ENCODE assay signal across 9 cellular contexts in the genomic region with DNA sequence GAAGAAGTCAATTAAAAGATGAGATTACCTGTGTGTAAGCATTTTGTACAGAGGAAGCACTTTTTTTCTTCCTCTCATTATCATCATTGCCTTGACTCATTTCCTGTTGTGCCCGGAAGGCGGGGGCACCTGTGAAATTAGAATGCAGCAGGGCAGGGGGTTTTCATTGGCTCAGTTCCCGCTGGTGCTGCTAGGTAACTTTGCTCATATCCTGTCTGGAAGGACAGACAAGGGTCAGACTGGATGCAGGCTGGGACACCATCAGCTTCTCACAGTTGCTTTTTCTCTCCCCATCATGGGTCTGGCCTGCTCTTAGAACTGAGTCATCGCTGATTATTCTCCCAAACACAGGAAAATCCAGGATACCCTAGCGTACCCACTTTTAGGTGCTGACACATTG.
DNase-seq lines count a peak whose midpoint lies in the region; ATAC-seq and TF ChIP-seq lines count a peak whose summit lies in the region.
"Had no signal": no experiment of that assay in that cellular context is flagged by ENCODE, and none has a peak within 500 bp of the region (broad histone marks: within the 10 kb centered on the region; RNA-seq: fewer than 3 reads in every experiment).

No MANE protein-coding gene starts in this region.

- no peak overlapping the region for H3K4ac ChIP-seq in IMR-90 (ENCODE audit: low read depth, low read length)

- BruUV-seq in IMR-90 (replicated peaks; lab: Mats Ljungman, UMichigan): no TSS peak

- TF ChIP-seq CTCF in IMR-90 (conservative IDR thresholded peaks at IDR 0.05; ENCODE audit: low read depth, low read length): no peak

- no peak overlapping the region for H2BK15ac ChIP-seq in IMR-90 (ENCODE audit: low read depth, low read length)

- H2BK120ac ChIP-seq in IMR-90 (ENCODE audit: low read depth, low read length): no peak overlapping the region

- dilution Hi-C loops in IMR-90 (cut with HindIII; ENCODE audit: low sequenced_read_pairs, unreplicated experiment): no loop called here

- no peak overlapping the region for H2AK5ac ChIP-seq in IMR-90 (ENCODE audit: low read depth, low read length)

- peak overlapping the region; percentile 74 for H2AFZ ChIP-seq in IMR-90 (replicated peaks; ENCODE audit: low read length, poor library complexity)

- no peaks in the 10 kb centered on the region; the same call in none of the 2 replicates for H3K27me3 ChIP-seq in IMR-90 (ENCODE audit: control insufficient read depth, insufficient read depth, low read length)

- no peaks in the 10 kb centered on the region for H3K79me1 ChIP-seq in IMR-90 (ENCODE audit: low read depth in 1 of 2, low read length in 2 of 2)

- no peak overlapping the region for H2BK20ac ChIP-seq in IMR-90 (ENCODE audit: low read depth, low read length)

- no peak overlapping the region for H3K56ac ChIP-seq in IMR-90 (ENCODE audit: extremely low read depth, insufficient read depth, low read length)

- H3K27ac ChIP-seq in IMR-90 (ENCODE audit: insufficient read depth, low read length): no peak overlapping the region

- H3K23ac ChIP-seq in IMR-90 (ENCODE audit: low read depth, low read length): no peak overlapping the region

- H3K9me3 ChIP-seq in IMR-90 (ENCODE audit: control insufficient read depth, insufficient read depth, low read length): no peaks in the 10 kb centered on the region

- POLR2A ChIA-PET in IMR-90 (lab: Charles Lee; ENCODE audit: unreplicated experiment): no interaction called here
- POLR2A ChIA-PET in activated CD8-positive, alpha-beta T cell treated with anti-CD3 and anti-CD28 coated beads, Interleukin-2, amount 10 ng/mL, durations not matched to agents 7 days and 5 days (lab: Charles Lee): no interaction called here

- H4K91ac ChIP-seq in IMR-90 (ENCODE audit: insufficient read depth, low read depth, low read length): no peak overlapping the region

- H3K4me3 Mint-ChIP-seq in activated CD8-positive, alpha-beta T cell treated with anti-CD3 and anti-CD28 coated beads, Interleukin-2, amount 10 ng/mL, durations not matched to agents 7 days and 5 days: no peak overlapping the region
- no peak overlapping the region for H3K4me3 Mint-ChIP-seq in stimulated activated memory B cell treated with anti-CD40 and anti-IgM and Interleukin-4, amounts not matched to agents 10 μg/mL and 1 μg/mL and 100 μg/mL, for 72 hours
- H3K4me3 Mint-ChIP-seq: dendritic cell treated with granulocyte-macrophage colony-stimulating factor and Interleukin-4, amounts not matched to agents 40 ng/mL and 50 ng/mL, for 4 days had no signal

- no peak overlapping the region for H3K4me2 ChIP-seq in IMR-90 (ENCODE audit: low read depth, low read length)

- H3K4me3 ChIP-seq in IMR-90 (ENCODE audit: insufficient read depth, low read depth, low read length): no peak overlapping the region

- intact Hi-C loops in IMR-90 (cut with micrococcal nuclease): loop anchor here (5.0 kb wide), 1 partner anchor 639 kb away; the partner anchor contains the start of gene SAMD5

- no peak overlapping the region for H4K5ac ChIP-seq in IMR-90 (ENCODE audit: low read depth, low read length)

- no peak for TF ChIP-seq POLR2A in IMR-90 (IDR thresholded peaks at IDR 0.05; ENCODE audit: low read depth, low read length)

- ATAC-seq in IMR-90 (ENCODE audit: low read depth): no peak
- ATAC-seq in activated CD8-positive, alpha-beta T cell treated with anti-CD3 and anti-CD28 coated beads, Interleukin-2, amount 10 ng/mL, durations not matched to agents 7 days and 5 days: no peak
- peak; percentile 39 for ATAC-seq in stimulated activated memory B cell treated with anti-CD40 and anti-IgM and Interleukin-4, amounts not matched to agents 10 μg/mL and 1 μg/mL and 100 μg/mL, for 72 hours
- no peak for ATAC-seq in HG03571 (IDR thresholded peaks at IDR 0.05; ENCODE audit: unreplicated experiment)

- no peaks in the 10 kb centered on the region for H3K36me3 ChIP-seq in IMR-90 (ENCODE audit: control insufficient read depth, insufficient read depth, low read length)

- H3K27me3 Mint-ChIP-seq in activated CD8-positive, alpha-beta T cell treated with anti-CD3 and anti-CD28 coated beads, Interleukin-2, amount 10 ng/mL, durations not matched to agents 7 days and 5 days (ENCODE audit: low read depth): no peaks in the 10 kb centered on the region
- peaks cover 40% of the 10 kb centered on the region for H3K27me3 Mint-ChIP-seq in stimulated activated memory B cell treated with anti-CD40 and anti-IgM and Interleukin-4, amounts not matched to agents 10 μg/mL and 1 μg/mL and 100 μg/mL, for 72 hours

- H3K4me1 Mint-ChIP-seq in activated CD8-positive, alpha-beta T cell treated with anti-CD3 and anti-CD28 coated beads, Interleukin-2, amount 10 ng/mL, durations not matched to agents 7 days and 5 days (ENCODE audit: low read depth): peaks cover 6% of the 10 kb centered on the region
- peaks cover 7% of the 10 kb centered on the region for H3K4me1 Mint-ChIP-seq in stimulated activated memory B cell treated with anti-CD40 and anti-IgM and Interleukin-4, amounts not matched to agents 10 μg/mL and 1 μg/mL and 100 μg/mL, for 72 hours

- no peaks in the 10 kb centered on the region for H3K36me3 Mint-ChIP-seq in activated CD8-positive, alpha-beta T cell treated with anti-CD3 and anti-CD28 coated beads, Interleukin-2, amount 10 ng/mL, durations not matched to agents 7 days and 5 days (ENCODE audit: low read depth)
- H3K36me3 Mint-ChIP-seq in stimulated activated memory B cell treated with anti-CD40 and anti-IgM and Interleukin-4, amounts not matched to agents 10 μg/mL and 1 μg/mL and 100 μg/mL, for 72 hours: no peaks in the 10 kb centered on the region

- CTCF ChIA-PET in IMR-90 (lab: Yijun Ruan, JAX): no interaction called here
- CTCF ChIA-PET in activated CD8-positive, alpha-beta T cell treated with anti-CD3 and anti-CD28 coated beads, Interleukin-2, amount 10 ng/mL, durations not matched to agents 7 days and 5 days (lab: Charles Lee): interaction anchor here (1.0 to 1.8 kb wide), 2 partner anchors 19 to 30 kb away, joined by 3 to 5 read pairs; no protein-coding TSS in a partner anchor

- no peak for TF ChIP-seq RAD21 in IMR-90 (IDR thresholded peaks at IDR 0.05; ENCODE audit: low read length)

- in situ Hi-C loops in IMR-90 (cut with MboI; ENCODE audit: low sequenced_read_pairs): no loop called here

- H3K27ac Mint-ChIP-seq in activated CD8-positive, alpha-beta T cell treated with anti-CD3 and anti-CD28 coated beads, Interleukin-2, amount 10 ng/mL, durations not matched to agents 7 days and 5 days: no peak overlapping the region
- H3K27ac Mint-ChIP-seq in stimulated activated memory B cell treated with anti-CD40 and anti-IgM and Interleukin-4, amounts not matched to agents 10 μg/mL and 1 μg/mL and 100 μg/mL, for 72 hours: no peak overlapping the region
- H3K27ac Mint-ChIP-seq: dendritic cell treated with granulocyte-macrophage colony-stimulating factor and Interleukin-4, amounts not matched to agents 40 ng/mL and 50 ng/mL, for 4 days had no signal

- H3K9ac ChIP-seq in IMR-90 (ENCODE audit: low read depth, low read length): no peak overlapping the region

- H4K20me1 ChIP-seq in IMR-90 (ENCODE audit: insufficient read depth, low read length): no peaks in the 10 kb centered on the region

- H3K18ac ChIP-seq in IMR-90 (ENCODE audit: low read depth, low read length): no peak overlapping the region

- peak; percentile 36 for DNase-seq in IMR-90
- peak; percentile 30 for DNase-seq in activated CD8-positive, alpha-beta T cell treated with anti-CD3 and anti-CD28 coated beads, Interleukin-2, amount 10 ng/mL, durations not matched to agents 7 days and 5 days
- peak; percentile 82 for DNase-seq in glomerular endothelial cell (ENCODE audit: extremely low read depth, low read depth, low spot score)
- DNase-seq in NCI-H524 treated with DMSO at 0.1 percent for 48 hours (lab: John Stamatoyannopoulos, UW): no peak
- DNase-seq in NCI-H2171 (lab: John Stamatoyannopoulos, UW): no peak
- DNase-seq: occipital lobe had no signal

- peaks cover 6% of the 10 kb centered on the region; the same call in 1 of the 2 replicates for H3K9me1 ChIP-seq in IMR-90 (ENCODE audit: insufficient read depth, low read length)

- peak overlapping the region; percentile 56 for H2AK9ac ChIP-seq in IMR-90 (replicated peaks; ENCODE audit: low read depth, low read length, poor library complexity)

- H4K8ac ChIP-seq in IMR-90 (ENCODE audit: low read depth in 2 of 2, low read length in 2 of 2): no peak overlapping the region

- 53% methylated on average over 2 of the region's 5 CpGs; no CpG with 5 or more reads in 1 of the 2 experiments for WGBS in IMR-90 (ENCODE audit: extremely low coverage in 2 of 2, insufficient read length in 1 of 2), 2 experiments

- H3K14ac ChIP-seq in IMR-90 (replicated peaks; ENCODE audit: low read depth, low read length): no peak overlapping the region

- H3K9me3 Mint-ChIP-seq in activated CD8-positive, alpha-beta T cell treated with anti-CD3 and anti-CD28 coated beads, Interleukin-2, amount 10 ng/mL, durations not matched to agents 7 days and 5 days (ENCODE audit: insufficient read depth): no peaks in the 10 kb centered on the region
- no peaks in the 10 kb centered on the region for H3K9me3 Mint-ChIP-seq in stimulated activated memory B cell treated with anti-CD40 and anti-IgM and Interleukin-4, amounts not matched to agents 10 μg/mL and 1 μg/mL and 100 μg/mL, for 72 hours
- H3K9me3 Mint-ChIP-seq: dendritic cell treated with granulocyte-macrophage colony-stimulating factor and Interleukin-4, amounts not matched to agents 40 ng/mL and 50 ng/mL, for 4 days had no signal

- H3K4me1 ChIP-seq in IMR-90 (ENCODE audit: control insufficient read depth, insufficient read depth, low read length): peaks cover 3% of the 10 kb centered on the region; the same call in 1 of the 2 replicates

- H2BK5ac ChIP-seq in IMR-90 (ENCODE audit: low read depth, low read length, poor library complexity, severe bottlenecking): no peak overlapping the region

TF ChIP-seq in IMR-90, 13 proteins besides CTCF, POLR2A, EP300 and RAD21:
- TF ChIP-seq RCOR1 (IDR thresholded peaks at IDR 0.05; ENCODE audit: insufficient replicate concordance, low read length) (no peak), CHD1 (IDR thresholded peaks at IDR 0.05; ENCODE audit: low read depth, low read length) (no peak), CEBPB (IDR thresholded peaks at IDR 0.05; ENCODE audit: low read depth, low read length) (no peak), MXI1 (IDR thresholded peaks at IDR 0.05; ENCODE audit: borderline replicate concordance, low read depth, low read length) (no peak), NFE2L2 (IDR thresholded peaks at IDR 0.05; ENCODE audit: low read depth, low read length) (no peak), BHLHE40 (IDR thresholded peaks at IDR 0.05; ENCODE audit: low read depth, low read length) (no peak)

Comparison
In these comparisons a context has a peak if more than half of its experiments do, and no peak if none do; other contexts are left out.
1. DNase-seq: peak in IMR-90 (single experiment), activated CD8-positive, alpha-beta T cell treated with anti-CD3 and anti-CD28 coated beads, Interleukin-2, amount 10 ng/mL, durations not matched to agents 7 days and 5 days (single experiment) and glomerular endothelial cell (single experiment); none in NCI-H524 treated with DMSO at 0.1 percent for 48 hours (single experiment) and NCI-H2171 (single experiment).